In genomic region chr1:61052393-61053280, GRCh38 we compare ENCODE assay signal across 10 cellular contexts. TPM values are rescaled to one million over a fixed set of nuclear protein-coding genes. Genes with fewer than 3 reads are reported as not detected.
DNase-seq lines count a peak whose midpoint lies in the region; ATAC-seq and TF ChIP-seq lines count a peak whose summit lies in the region.
"Had no signal": no experiment of that assay in that cellular context is flagged by ENCODE, and none has a peak within 500 bp of the region (broad histone marks: within the 10 kb centered on the region; RNA-seq: fewer than 3 reads in every experiment).

No MANE protein-coding gene starts in this region.

- no peak overlapping the region for H3K27ac Mint-ChIP-seq in activated naive CD4-positive, alpha-beta T cell treated with anti-CD3 and anti-CD28 coated beads for 36 hours
- no peak overlapping the region for H3K27ac Mint-ChIP-seq in activated naive CD4-positive, alpha-beta T cell treated with anti-CD3 and anti-CD28 coated beads, Interleukin-2, amount 50 U/mL, for 72 hours
- H3K27ac Mint-ChIP-seq in activated naive CD8-positive, alpha-beta T cell treated with anti-CD3 and anti-CD28 coated beads, Interleukin-2, amount 50 U/mL, for 24 hours: no peak overlapping the region

- H3K4me3 ChIP-seq in lung: no peak overlapping the region
- H3K4me3 ChIP-seq in thymus (ENCODE audit: low read length): peak overlapping the region; percentile 55

- peak; percentile 4 for DNase-seq in activated naive CD4-positive, alpha-beta T cell treated with anti-CD3 and anti-CD28 coated beads for 36 hours
- no peak for DNase-seq in activated naive CD4-positive, alpha-beta T cell treated with anti-CD3 and anti-CD28 coated beads, Interleukin-2, amount 50 U/mL, for 72 hours (ENCODE audit: low spot score in 2 of 2)
- DNase-seq in activated naive CD8-positive, alpha-beta T cell treated with anti-CD3 and anti-CD28 coated beads, Interleukin-2, amount 50 U/mL, for 24 hours: no peak
- DNase-seq in lung (ENCODE audit: low spot score): peak; percentile 51
- DNase-seq in AG08395 (ENCODE audit: low spot score): no peak
- DNase-seq in ureter (ENCODE audit: low spot score): no peak
- no peak for DNase-seq in EL
- DNase-seq: NCI-H1436, SW 1271 had no signal

- H3K4me1 Mint-ChIP-seq in activated naive CD4-positive, alpha-beta T cell treated with anti-CD3 and anti-CD28 coated beads for 36 hours (ENCODE audit: low read depth): peaks cover 33% of the 10 kb centered on the region
- H3K4me1 Mint-ChIP-seq in activated naive CD8-positive, alpha-beta T cell treated with anti-CD3 and anti-CD28 coated beads, Interleukin-2, amount 50 U/mL, for 24 hours: peaks cover 35% of the 10 kb centered on the region

- peak overlapping the region; percentile 55 for H3K4me3 Mint-ChIP-seq in activated naive CD4-positive, alpha-beta T cell treated with anti-CD3 and anti-CD28 coated beads for 36 hours
- H3K4me3 Mint-ChIP-seq in activated naive CD8-positive, alpha-beta T cell treated with anti-CD3 and anti-CD28 coated beads, Interleukin-2, amount 50 U/mL, for 24 hours: peak overlapping the region; percentile 77

- H3K4me1 ChIP-seq in lung (ENCODE audit: control insufficient read depth in 2 of 2, insufficient read depth in 2 of 2, low read length in 2 of 2): peaks cover 8 to 10% of the 10 kb centered on the region in 2 donors
- H3K4me1 ChIP-seq in thymus (ENCODE audit: control insufficient read depth, insufficient read depth, low read length): peaks cover 15% of the 10 kb centered on the region

- CTCF ChIA-PET in activated naive CD4-positive, alpha-beta T cell treated with anti-CD3 and anti-CD28 coated beads for 36 hours (lab: Charles Lee): interaction anchor here (0.7 kb wide), 1 partner anchor 215 kb away, joined by 3 read pairs; no protein-coding TSS in a partner anchor

- peaks cover 53% of the 10 kb centered on the region for H3K27me3 Mint-ChIP-seq in activated naive CD4-positive, alpha-beta T cell treated with anti-CD3 and anti-CD28 coated beads for 36 hours (ENCODE audit: low read depth)
- H3K27me3 Mint-ChIP-seq in activated naive CD8-positive, alpha-beta T cell treated with anti-CD3 and anti-CD28 coated beads, Interleukin-2, amount 50 U/mL, for 24 hours: peaks cover 59% of the 10 kb centered on the region

- H3K27me3 ChIP-seq in lung (ENCODE audit: control insufficient read depth, insufficient read depth) (no peaks in the 10 kb centered on the region), thymus (ENCODE audit: control insufficient read depth, insufficient read depth) (peaks cover 56% of the 10 kb centered on the region)

- H3K36me3 Mint-ChIP-seq in activated naive CD4-positive, alpha-beta T cell treated with anti-CD3 and anti-CD28 coated beads for 36 hours (ENCODE audit: low read depth): no peaks in the 10 kb centered on the region
- no peaks in the 10 kb centered on the region for H3K36me3 Mint-ChIP-seq in activated naive CD4-positive, alpha-beta T cell treated with anti-CD3 and anti-CD28 coated beads, Interleukin-2, amount 50 U/mL, for 72 hours
- no peaks in the 10 kb centered on the region for H3K36me3 Mint-ChIP-seq in activated naive CD8-positive, alpha-beta T cell treated with anti-CD3 and anti-CD28 coated beads, Interleukin-2, amount 50 U/mL, for 24 hours (ENCODE audit: low read depth)

- H3K27ac ChIP-seq in lung (ENCODE audit: low read depth in 1 of 2, low read length in 1 of 2): peak overlapping the region; percentile 67 to 92
- H3K27ac ChIP-seq in thymus (ENCODE audit: low read depth): no peak overlapping the region

- intact Hi-C loops in activated naive CD4-positive, alpha-beta T cell treated with anti-CD3 and anti-CD28 coated beads for 36 hours (cut with micrococcal nuclease): loop anchor here (1.0 to 5.0 kb wide), 3 partner anchors 24 to 265 kb away; no protein-coding TSS in a partner anchor

- no peak for TF ChIP-seq CTCF in lung (IDR thresholded peaks at IDR 0.05; ENCODE audit: control extremely low read depth, extremely low read depth)

- H3K9me3 ChIP-seq in lung (ENCODE audit: control insufficient read depth in 2 of 2, insufficient read depth in 1 of 2, low read length in 1 of 2) (no peaks in the 10 kb centered on the region), thymus (ENCODE audit: control insufficient read depth) (no peaks in the 10 kb centered on the region)

- WGBS in lung, 2 donors: 50 to 62% methylated on average over 15 of the region's 15 CpGs
- WGBS in thymus: 32% methylated on average over 15 of the region's 15 CpGs

- ATAC-seq in activated naive CD4-positive, alpha-beta T cell treated with anti-CD3 and anti-CD28 coated beads, Interleukin-2, amount 50 U/mL, for 72 hours: no peak
- no peak for ATAC-seq in activated naive CD8-positive, alpha-beta T cell treated with anti-CD3 and anti-CD28 coated beads, Interleukin-2, amount 50 U/mL, for 24 hours
- ATAC-seq in lung (ENCODE audit: insufficient read depth, low FRiP score): no peak

- H3K9me3 Mint-ChIP-seq in activated naive CD4-positive, alpha-beta T cell treated with anti-CD3 and anti-CD28 coated beads for 36 hours: no peaks in the 10 kb centered on the region
- no peaks in the 10 kb centered on the region for H3K9me3 Mint-ChIP-seq in activated naive CD4-positive, alpha-beta T cell treated with anti-CD3 and anti-CD28 coated beads, Interleukin-2, amount 50 U/mL, for 72 hours
- H3K9me3 Mint-ChIP-seq in activated naive CD8-positive, alpha-beta T cell treated with anti-CD3 and anti-CD28 coated beads, Interleukin-2, amount 50 U/mL, for 24 hours: no peaks in the 10 kb centered on the region

- no peaks in the 10 kb centered on the region for H3K36me3 ChIP-seq in lung (ENCODE audit: control insufficient read depth in 2 of 2, insufficient read depth in 2 of 2, low read length in 2 of 2)
- H3K36me3 ChIP-seq in thymus (ENCODE audit: control insufficient read depth, insufficient read depth): no peaks in the 10 kb centered on the region

RNA-seq across cellular contexts. Expression of gene NFIA, which starts 29.7 kb away (rescaled TPM):
- 1 to 10 TPM in 1 of 2 experiments, under 1 TPM in 1; 0.98 to 1.1 TPM for total RNA-seq in activated naive CD4-positive, alpha-beta T cell treated with anti-CD3 and anti-CD28 coated beads for 36 hours
- total RNA-seq in activated naive CD4-positive, alpha-beta T cell treated with anti-CD3 and anti-CD28 coated beads, Interleukin-2, amount 50 U/mL, for 72 hours: 1 to 10 TPM in 1 of 2 donors, under 1 TPM in 1; 0.88 to 3.1 TPM
- total RNA-seq in lung (10 to 100 TPM; 60.9 to 63.4 TPM), ureter (132 TPM)
- polyA plus RNA-seq in lung (1 to 10 TPM; 3.0 to 7.5 TPM), thymus (10.3 TPM)

Comparison
In these comparisons a context has a peak if more than half of its experiments do, and no peak if none do; other contexts are left out.
1. DNase-seq: peak in activated naive CD4-positive, alpha-beta T cell treated with anti-CD3 and anti-CD28 coated beads for 36 hours (single experiment) and lung (single experiment); none in activated naive CD4-positive, alpha-beta T cell treated with anti-CD3 and anti-CD28 coated beads, Interleukin-2, amount 50 U/mL, for 72 hours (0 of 2), activated naive CD8-positive, alpha-beta T cell treated with anti-CD3 and anti-CD28 coated beads, Interleukin-2, amount 50 U/mL, for 24 hours (single experiment), AG08395 (single experiment), ureter (single experiment) and EL (single experiment).
2. RNA of gene NFIA, which starts 29.7 kb away (total RNA-seq): 132 TPM in ureter (single experiment) and 60.9 to 63.4 TPM in lung; 0.88 to 3.1 TPM in activated naive CD4-positive, alpha-beta T cell treated with anti-CD3 and anti-CD28 coated beads, Interleukin-2, amount 50 U/mL, for 72 hours and 0.98 to 1.1 TPM in activated naive CD4-positive, alpha-beta T cell treated with anti-CD3 and anti-CD28 coated beads for 36 hours; every median in the first group is over 10 times any median in the second.